In the genomic region with DNA sequence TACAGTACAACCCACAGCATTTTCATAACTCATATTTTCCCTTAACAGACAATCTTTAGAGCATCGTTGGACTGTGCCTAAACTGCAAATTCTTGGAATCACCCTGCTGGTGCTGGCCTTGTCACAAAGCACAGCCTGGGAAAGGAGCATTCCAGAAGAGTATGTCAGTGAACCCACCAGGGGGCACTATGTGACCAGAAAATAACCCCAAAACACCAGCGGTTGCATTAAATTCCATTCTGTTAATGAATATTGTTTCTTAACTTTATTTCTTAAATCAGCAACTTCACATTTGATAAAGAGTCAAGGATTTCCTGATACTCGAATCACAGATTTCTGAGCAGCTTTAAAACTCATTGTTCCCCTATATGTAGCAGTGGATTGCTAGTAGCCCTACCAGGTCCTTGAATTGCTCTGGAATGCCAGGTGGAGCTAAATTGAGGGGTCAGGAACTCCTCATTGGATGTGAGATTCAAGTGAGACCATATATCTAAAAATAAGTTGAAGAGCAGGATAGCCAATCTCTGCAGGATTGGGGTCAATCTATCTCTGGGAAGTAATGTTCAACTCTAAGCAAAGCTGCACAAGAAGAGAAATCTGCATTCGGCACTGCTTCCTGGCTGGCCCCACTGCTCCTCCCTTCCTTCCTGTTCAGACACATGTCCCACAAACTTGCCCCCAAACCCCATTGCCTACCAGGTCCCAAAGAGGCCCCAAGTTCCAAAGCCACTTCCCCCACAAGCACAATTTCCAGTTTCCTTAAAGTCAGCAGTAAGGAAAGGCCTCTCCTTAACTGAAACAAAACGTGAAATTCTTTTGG, we compare ENCODE assay signal across 8 cellular contexts. TPM values are rescaled to one million over a fixed set of nuclear protein-coding genes. Genes with fewer than 3 reads are reported as not detected.
DNase-seq lines count a peak whose midpoint lies in the region; ATAC-seq and TF ChIP-seq lines count a peak whose summit lies in the region.

No MANE protein-coding gene starts in this region.

- no peaks in the 10 kb centered on the region for H3K36me3 Mint-ChIP-seq in activated CD8-positive, alpha-beta T cell treated with anti-CD3 and anti-CD28 coated beads for 36 hours (ENCODE audit: low read depth)
- H3K36me3 Mint-ChIP-seq in mesothelial cell of epicardium: no peaks in the 10 kb centered on the region

- no peak overlapping the region for H3K27ac Mint-ChIP-seq in activated CD8-positive, alpha-beta T cell treated with anti-CD3 and anti-CD28 coated beads for 36 hours
- H3K27ac Mint-ChIP-seq in mesothelial cell of epicardium: no peak overlapping the region

- POLR2A ChIA-PET in activated CD8-positive, alpha-beta T cell treated with anti-CD3 and anti-CD28 coated beads for 36 hours (lab: Charles Lee): interaction anchor here (0.6 to 1.2 kb wide), 3 partner anchors 12 to 183 kb away, joined by 3 to 4 read pairs (median 4); no protein-coding TSS in a partner anchor

- intact Hi-C loops in activated CD8-positive, alpha-beta T cell treated with anti-CD3 and anti-CD28 coated beads for 36 hours (cut with micrococcal nuclease): loop anchor here (1.0 to 10.0 kb wide), 3 partner anchors 187 to 256 kb away; no protein-coding TSS in a partner anchor

- peak; percentile 26 for ATAC-seq in activated CD8-positive, alpha-beta T cell treated with anti-CD3 and anti-CD28 coated beads for 36 hours
- no peak for ATAC-seq in GM18867 (IDR thresholded peaks at IDR 0.05; ENCODE audit: unreplicated experiment)

- DNase-seq in CD1c-positive myeloid dendritic cell (ENCODE audit: extremely low spot score) (peak; percentile 77), HCEC 1CT (peak; percentile 66), NCI-H82 treated with DMSO at 0.1 percent for 48 hours (lab: John Stamatoyannopoulos, UW; ENCODE audit: unreplicated experiment) (peak; percentile 60), mesothelial cell of epicardium (ENCODE audit: low spot score in 2 of 2, unreplicated experiment in 2 of 2) (peak in 1 of 2 experiments; percentile 67)
- DNase-seq in activated CD8-positive, alpha-beta T cell treated with anti-CD3 and anti-CD28 coated beads for 36 hours: peak; percentile 71
- peak; percentile 26 to 54 (median 34) for DNase-seq in effector memory CD4-positive, alpha-beta T cell
- peak; percentile 28 for DNase-seq in stimulated activated CD8-positive, alpha-beta memory T cell treated with anti-CD3 and anti-CD28 coated beads, Interleukin-7, amount 100 ng/mL, for 24 hours (ENCODE audit: low read depth)

- H3K9me3 ChIP-seq in effector memory CD4-positive, alpha-beta T cell (ENCODE audit: control insufficient read depth, low read length): no peaks in the 10 kb centered on the region

- H3K4me1 Mint-ChIP-seq in activated CD8-positive, alpha-beta T cell treated with anti-CD3 and anti-CD28 coated beads for 36 hours (ENCODE audit: low read depth): peaks cover 25% of the 10 kb centered on the region
- H3K4me1 Mint-ChIP-seq in mesothelial cell of epicardium: peaks cover 9% of the 10 kb centered on the region

- no peak overlapping the region for H3K27ac ChIP-seq in effector memory CD4-positive, alpha-beta T cell (ENCODE audit: insufficient read depth, low read length, poor library complexity, severe bottlenecking)

- CTCF ChIA-PET in activated CD8-positive, alpha-beta T cell treated with anti-CD3 and anti-CD28 coated beads for 36 hours (lab: Charles Lee): interaction anchor here (0.7 to 6.9 kb wide), 42 partner anchors 9 to 542 kb away, joined by 3 to 100 read pairs (median 4); a partner anchor contains a TSS

- no peaks in the 10 kb centered on the region for H3K27me3 Mint-ChIP-seq in activated CD8-positive, alpha-beta T cell treated with anti-CD3 and anti-CD28 coated beads for 36 hours
- no peaks in the 10 kb centered on the region for H3K27me3 Mint-ChIP-seq in mesothelial cell of epicardium (ENCODE audit: low read depth)

- peak; percentile 96 for TF ChIP-seq CTCF in activated CD8-positive, alpha-beta T cell treated with anti-CD3 and anti-CD28 coated beads for 36 hours (IDR thresholded peaks at IDR 0.05)
- peak; percentile 80 for TF ChIP-seq CTCF in mesothelial cell of epicardium (IDR thresholded peaks at IDR 0.05; ENCODE audit: unreplicated experiment)

- no peak overlapping the region for H3K4me3 ChIP-seq in effector memory CD4-positive, alpha-beta T cell (ENCODE audit: insufficient read depth, low read depth, low read length, poor library complexity, severe bottlenecking)

- no peaks in the 10 kb centered on the region for H3K27me3 ChIP-seq in effector memory CD4-positive, alpha-beta T cell (replicated peaks; ENCODE audit: control insufficient read depth, insufficient read depth, low read length, poor library complexity, severe bottlenecking)

- H3K9me3 Mint-ChIP-seq in activated CD8-positive, alpha-beta T cell treated with anti-CD3 and anti-CD28 coated beads for 36 hours: no peaks in the 10 kb centered on the region
- H3K9me3 Mint-ChIP-seq in mesothelial cell of epicardium: no peaks in the 10 kb centered on the region

- no peak overlapping the region for H3K4me3 Mint-ChIP-seq in activated CD8-positive, alpha-beta T cell treated with anti-CD3 and anti-CD28 coated beads for 36 hours
- no peak overlapping the region for H3K4me3 Mint-ChIP-seq in mesothelial cell of epicardium

- H3K4me1 ChIP-seq in effector memory CD4-positive, alpha-beta T cell (ENCODE audit: control insufficient read depth, insufficient read depth, low read length, poor library complexity, severe bottlenecking): peaks cover 20% of the 10 kb centered on the region

- no peaks in the 10 kb centered on the region for H3K36me3 ChIP-seq in effector memory CD4-positive, alpha-beta T cell (ENCODE audit: control insufficient read depth, insufficient read depth, low read length)

RNA-seq across cellular contexts. Expression of a gene that starts 12.7 kb away (rescaled TPM):
- total RNA-seq in activated CD8-positive, alpha-beta T cell treated with anti-CD3 and anti-CD28 coated beads for 36 hours: 10 to 100 TPM; 27.2 to 30.6 TPM
- 58.7 to 66.5 TPM (median 59.8 TPM) in 3 replicates for total RNA-seq in mesothelial cell of epicardium
